In the genomic region with DNA sequence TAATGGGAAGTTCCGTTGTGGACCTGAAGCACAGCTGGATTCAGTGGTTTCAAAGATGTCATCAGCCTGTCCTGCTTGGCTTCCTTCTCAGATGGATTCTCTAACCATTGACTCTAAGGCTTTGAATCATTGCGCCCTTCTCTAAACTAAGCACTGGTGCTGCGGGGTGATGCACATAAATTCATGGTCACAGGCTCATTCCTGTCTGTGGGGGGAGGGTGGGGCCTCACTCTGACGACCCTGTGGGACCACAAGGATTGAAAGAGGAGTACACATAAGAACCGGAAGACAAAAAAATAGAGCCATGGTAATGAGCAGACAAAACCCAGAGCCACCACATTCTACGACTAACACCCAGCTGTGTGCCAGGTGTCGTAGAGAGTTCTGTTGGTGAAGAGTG, we compare ENCODE assay signal across 21 cellular contexts.
DNase-seq lines count a peak whose midpoint lies in the region; ATAC-seq, FAIRE-seq and TF ChIP-seq lines count a peak whose summit lies in the region.
"Had no signal": no experiment of that assay in that cellular context is flagged by ENCODE, and none has a peak within 500 bp of the region (broad histone marks: within the 10 kb centered on the region; RNA-seq: fewer than 3 reads in every experiment).

No MANE protein-coding gene starts in this region.

- H3K79me2 ChIP-seq in GM23338 (replicated peaks; ENCODE audit: insufficient read depth) = no peaks in the 10 kb centered on the region
- no peaks in the 10 kb centered on the region for H3K79me2 ChIP-seq in parathyroid adenoma

- H3K4me1 ChIP-seq in GM23338 (ENCODE audit: insufficient read depth) (no peaks in the 10 kb centered on the region), parathyroid adenoma (peaks cover 2% of the 10 kb centered on the region)
- H3K4me1 ChIP-seq: BLaER1 had no signal

- no peak overlapping the region for H3K4me3 Mint-ChIP-seq in GM23338
- H3K4me3 Mint-ChIP-seq: B cell; CD4-positive, CD25-positive, alpha-beta regulatory T cell; CD8-positive, alpha-beta T cell; H9 had no signal

- H3K4me3 ChIP-seq in GM23338 (no peak overlapping the region), bronchial epithelial cell (ENCODE audit: low read depth, low read length) (no peak overlapping the region), parathyroid adenoma (ENCODE audit: low read depth, low read length) (no peak overlapping the region), foreskin fibroblast (ENCODE audit: low read depth in 1 of 2, low read length in 2 of 2) (no peak overlapping the region)
- H3K4me3 ChIP-seq: BLaER1, GM12878, GM23248 had no signal

- H3K36me3 Mint-ChIP-seq in GM23338 (ENCODE audit: low read depth) = no peaks in the 10 kb centered on the region
- H3K36me3 Mint-ChIP-seq: CD4-positive, CD25-positive, alpha-beta regulatory T cell; CD8-positive, alpha-beta T cell had no signal

- no peak for ATAC-seq in GM23338
- ATAC-seq: CD8-positive, alpha-beta T cell; GM12878; HCT116 had no signal

- H3K9me3 Mint-ChIP-seq in GM23338 = no peaks in the 10 kb centered on the region
- H3K9me3 Mint-ChIP-seq: CD4-positive, CD25-positive, alpha-beta regulatory T cell; CD8-positive, alpha-beta T cell; H9 had no signal

- H3K4me2 ChIP-seq in GM23338 = no peak overlapping the region; the same call in 1 of the 2 replicates
- H3K4me2 ChIP-seq in parathyroid adenoma (ENCODE audit: low read length) = no peak overlapping the region
- H3K4me2 ChIP-seq: BLaER1 had no signal

- H3K27me3 Mint-ChIP-seq in GM23338 (ENCODE audit: insufficient read depth, low read depth, poor library complexity) = peaks cover 4% of the 10 kb centered on the region

- H3K36me3 ChIP-seq in GM23338 (ENCODE audit: insufficient read depth) = no peaks in the 10 kb centered on the region
- H3K36me3 ChIP-seq in bronchial epithelial cell (ENCODE audit: control insufficient read depth, insufficient read depth, low read length) = no peaks in the 10 kb centered on the region
- no peaks in the 10 kb centered on the region for H3K36me3 ChIP-seq in parathyroid adenoma (ENCODE audit: control insufficient read depth, insufficient read depth, low read length)
- H3K36me3 ChIP-seq: BLaER1 had no signal

- FAIRE-seq in bronchial epithelial cell (lab: Jason Lieb, UNC) = peak; percentile 81
- FAIRE-seq: GM12878, GM19239 had no signal

- peaks cover 16% of the 10 kb centered on the region for H3K4me1 Mint-ChIP-seq in GM23338

- H4K20me1 ChIP-seq in GM23338 (replicated peaks; ENCODE audit: insufficient read depth) = no peaks in the 10 kb centered on the region
- H4K20me1 ChIP-seq: BLaER1 had no signal

- H3K9me3 ChIP-seq in parathyroid adenoma (ENCODE audit: control insufficient read depth, low read length) = no peaks in the 10 kb centered on the region
- H3K9me3 ChIP-seq: BLaER1, Caco-2 had no signal

- 0 out of 2 replicates have a peak, but pooled peaks cover 2% of the 10 kb centered on the region for H3K9me2 ChIP-seq in GM23338 (ENCODE audit: insufficient read depth)

- H3K27ac ChIP-seq in GM23338 (ENCODE audit: low read depth) (no peak overlapping the region), parathyroid adenoma (no peak overlapping the region)
- H3K27ac ChIP-seq: BLaER1, C4-2B, GM23248 had no signal

- no peaks in the 10 kb centered on the region for H3F3A ChIP-seq in GM23338 (replicated peaks; ENCODE audit: low read depth)

- DNase-seq in GM23338 (ENCODE audit: low spot score) (no peak), bronchial epithelial cell (ENCODE audit: low read depth) (no peak), left kidney (ENCODE audit: low read depth, low spot score) (peak; percentile 31), amygdala (lab: John Stamatoyannopoulos, UW) (no peak), foreskin fibroblast (no peak), ACHN (no peak)
- DNase-seq: Caco-2; CD4-positive, CD25-positive, alpha-beta regulatory T cell; CD8-positive, alpha-beta T cell; DMS153; EL; GDM1; GM23248; H9 had no signal

- no peak overlapping the region for H3K27ac Mint-ChIP-seq in GM23338
- H3K27ac Mint-ChIP-seq: B cell; CD4-positive, CD25-positive, alpha-beta regulatory T cell; CD8-positive, alpha-beta T cell; H9 had no signal

- H3K9ac ChIP-seq in parathyroid adenoma = no peak overlapping the region
- H3K9ac ChIP-seq: BLaER1, GM23248 had no signal

- H2AFZ ChIP-seq in GM23338 (0 out of 2 replicates have a peak overlapping the region, but pooled peaks have one; percentile 26), parathyroid adenoma (peak overlapping the region; percentile 36)
- H2AFZ ChIP-seq: GM23248 had no signal

- in situ Hi-C loops in ACHN (cut with HindIII; ENCODE audit: low pct_ligation_motif_present, low pct_unique_long_range_greater_than_20kb, low sequenced_read_pairs) = loop anchor here (25.0 kb wide), 1 partner anchor 532 kb away; no protein-coding TSS in a partner anchor

- no peak for TF ChIP-seq CTCF in GM23338 (conservative IDR thresholded peaks at IDR 0.05; ENCODE audit: low read depth in 2 of 2)
- no peak for TF ChIP-seq CTCF in bronchial epithelial cell (IDR thresholded peaks at IDR 0.05; ENCODE audit: insufficient read depth, low read length, severe bottlenecking)
- no peak for TF ChIP-seq CTCF in parathyroid adenoma (IDR thresholded peaks at IDR 0.05)
- no peak for TF ChIP-seq CTCF in foreskin fibroblast (IDR thresholded peaks at IDR 0.05; ENCODE audit: low read depth, low read length)

- H3K27me3 ChIP-seq in GM23338 (ENCODE audit: insufficient read depth) = no peaks in the 10 kb centered on the region
- no peaks in the 10 kb centered on the region for H3K27me3 ChIP-seq in bronchial epithelial cell (ENCODE audit: control insufficient read depth, insufficient read depth, low read length)
- no peaks in the 10 kb centered on the region for H3K27me3 ChIP-seq in parathyroid adenoma (ENCODE audit: control insufficient read depth, insufficient read depth, low read length)
- H3K27me3 ChIP-seq: BLaER1 had no signal

TF ChIP-seq in GM23338, 12 proteins besides CTCF, POLR2A, EP300 and RAD21:
- TF ChIP-seq EZH2 (IDR thresholded peaks at IDR 0.05; ENCODE audit: low read depth, unreplicated experiment) (no peak), ETS1 (IDR thresholded peaks at IDR 0.05) (no peak), STAT1 (IDR thresholded peaks at IDR 0.05; ENCODE audit: unreplicated experiment) (no peak), CREB1 (CRISPR knock-in tag; IDR thresholded peaks at IDR 0.05; ENCODE audit: low read depth) (no peak), ZNF331 (CRISPR knock-in tag; IDR thresholded peaks at IDR 0.05; ENCODE audit: low read depth) (no peak)
